1 cellular context compared by ENCODE assay signal in genomic region chr19:15507068-15508034, GRCh38.
TF ChIP-seq lines count a peak whose summit lies in the region.

No MANE protein-coding gene starts in this region.

TF ChIP-seq in K562, 482 proteins besides CTCF, POLR2A, EP300 and RAD21:
- TF ChIP-seq NKRF (IDR thresholded peaks at IDR 0.05; ENCODE audit: borderline replicate concordance) (no peak), ZBTB34 (CRISPR knock-in tag; IDR thresholded peaks at IDR 0.05) (no peak), ZFP36 (IDR thresholded peaks at IDR 0.05; ENCODE audit: low read depth, low read length, partially characterized antibody) (peak; percentile 81), MTA3 (IDR thresholded peaks at IDR 0.05; ENCODE audit: borderline replicate concordance) (no peak), ZNF561 (CRISPR knock-in tag; conservative IDR thresholded peaks at IDR 0.05) (no peak), PRMT5 (CRISPR knock-in tag; IDR thresholded peaks at IDR 0.05) (no peak), HOMEZ (CRISPR knock-in tag; IDR thresholded peaks at IDR 0.05) (no peak), ATF6 (CRISPR knock-in tag; IDR thresholded peaks at IDR 0.05) (no peak), EGR1 (conservative IDR thresholded peaks at IDR 0.05) (peak; percentile 58), THAP12 (CRISPR knock-in tag; IDR thresholded peaks at IDR 0.05) (no peak), ZNF407 (IDR thresholded peaks at IDR 0.05; ENCODE audit: low read depth) (no peak), HDGF (IDR thresholded peaks at IDR 0.05) (no peak), NFYB (IDR thresholded peaks at IDR 0.05; ENCODE audit: extremely low read depth, insufficient read length) (no peak), TAF15 (IDR thresholded peaks at IDR 0.05; ENCODE audit: low read depth, low read length) (no peak), FUS (optimal IDR thresholded peaks at IDR 0.05; ENCODE audit: low read depth, low read length) (no peak), ZFX (CRISPR knock-in tag; IDR thresholded peaks at IDR 0.05) (no peak), ZNF780A (CRISPR knock-in tag; IDR thresholded peaks at IDR 0.05) (no peak), ASH1L (IDR thresholded peaks at IDR 0.05; ENCODE audit: borderline replicate concordance, low read depth, partially characterized antibody) (no peak), RBM25 (IDR thresholded peaks at IDR 0.05; ENCODE audit: low read depth, low read length, severe bottlenecking) (peak; percentile 55), PRDM10 (IDR thresholded peaks at IDR 0.05; ENCODE audit: partially characterized antibody) (peak; percentile 63), MYBL2 (IDR thresholded peaks at IDR 0.05; ENCODE audit: low read depth) (no peak), MYBL2 (CRISPR knock-in tag; IDR thresholded peaks at IDR 0.05; ENCODE audit: borderline replicate concordance) (no peak), MCM7 (IDR thresholded peaks at IDR 0.05) (no peak), BCOR (IDR thresholded peaks at IDR 0.05) (0 out of 2 replicates have a peak, but pooled peaks have one; percentile 54), MAZ (CRISPR knock-in tag; conservative IDR thresholded peaks at IDR 0.05 in 1 of 2, IDR thresholded peaks at IDR 0.05 in 1 of 2) (no peak), FOXK1 (CRISPR knock-in tag; IDR thresholded peaks at IDR 0.05; ENCODE audit: borderline replicate concordance) (no peak), FOXJ3 (CRISPR knock-in tag; IDR thresholded peaks at IDR 0.05) (no peak), NBN (IDR thresholded peaks at IDR 0.05; ENCODE audit: low read depth) (no peak), ZNF408 (CRISPR knock-in tag; IDR thresholded peaks at IDR 0.05; ENCODE audit: low read depth) (no peak), PML (IDR thresholded peaks at IDR 0.05; ENCODE audit: low read length) (no peak), ZNF263 (CRISPR knock-in tag; IDR thresholded peaks at IDR 0.05; ENCODE audit: borderline replicate concordance) (no peak)
